In genomic region chr1:145886390-145886789, GRCh38 we compare ENCODE assay signal across 6 cellular contexts. TPM values are rescaled to one million over a fixed set of nuclear protein-coding genes. Genes with fewer than 3 reads are reported as not detected.
DNase-seq lines count a peak whose midpoint lies in the region; TF ChIP-seq lines count a peak whose summit lies in the region.

No MANE protein-coding gene starts in this region.

- H3K9me3 Mint-ChIP-seq in activated CD4-positive, alpha-beta T cell treated with anti-CD3 and anti-CD28 coated beads, Interleukin-2, amount 10 ng/mL, durations not matched to agents 7 days and 5 days: no peaks in the 10 kb centered on the region
- no peaks in the 10 kb centered on the region for H3K9me3 Mint-ChIP-seq in type B pancreatic cell

- H3K27ac ChIP-seq in hepatocyte (no peak overlapping the region), substantia nigra (ENCODE audit: low read depth, low read length, poor library complexity, severe bottlenecking) (no peak overlapping the region)

- H3K4me3 Mint-ChIP-seq in activated CD4-positive, alpha-beta T cell treated with anti-CD3 and anti-CD28 coated beads, Interleukin-2, amount 10 ng/mL, durations not matched to agents 7 days and 5 days: peak overlapping the region; percentile 77
- peak overlapping the region; percentile 86 for H3K4me3 Mint-ChIP-seq in type B pancreatic cell

- WGBS in hepatocyte (ENCODE audit: low lambda C conversion rate, missing lambda C conversion rate): 54% methylated on average over 11 of the region's 11 CpGs

- no peak overlapping the region for H3K27ac Mint-ChIP-seq in activated CD4-positive, alpha-beta T cell treated with anti-CD3 and anti-CD28 coated beads, Interleukin-2, amount 10 ng/mL, durations not matched to agents 7 days and 5 days
- no peak overlapping the region for H3K27ac Mint-ChIP-seq in type B pancreatic cell

- H3K4me1 ChIP-seq in hepatocyte (ENCODE audit: insufficient read depth): peaks cover 8% of the 10 kb centered on the region

- CTCF ChIA-PET in activated CD4-positive, alpha-beta T cell treated with anti-CD3 and anti-CD28 coated beads, Interleukin-2, amount 10 ng/mL, durations not matched to agents 7 days and 5 days (lab: Charles Lee): interaction anchor here (1.2 to 10.8 kb wide), 3 partner anchors 16 to 84 kb away, joined by 3 to 63 read pairs (median 11); partner anchors contain the start of gene NUDT17

- H2AFZ ChIP-seq in hepatocyte: peak overlapping the region; percentile 73

- H4K20me1 ChIP-seq in hepatocyte (ENCODE audit: insufficient read depth, poor library complexity, severe bottlenecking): no peaks in the 10 kb centered on the region

- peak overlapping the region; percentile 85 for H3K4me2 ChIP-seq in hepatocyte

- no peaks in the 10 kb centered on the region for H3K9me2 ChIP-seq in hepatocyte (replicated peaks; ENCODE audit: insufficient read depth)

- DNase-seq in activated CD4-positive, alpha-beta T cell treated with anti-CD3 and anti-CD28 coated beads, Interleukin-2, amount 10 ng/mL, durations not matched to agents 7 days and 5 days: no peak
- no peak for DNase-seq in activated CD4-positive, alpha-beta T cell treated with anti-CD3 and anti-CD28 coated beads for 1 hour
- DNase-seq in hepatocyte (ENCODE audit: low spot score): no peak
- DNase-seq in type B pancreatic cell (ENCODE audit: extremely low spot score, unreplicated experiment): no peak
- DNase-seq in substantia nigra (lab: John Stamatoyannopoulos, UW): no peak
- no peak for DNase-seq in germinal center (ENCODE audit: low spot score)

- H3K36me3 Mint-ChIP-seq in activated CD4-positive, alpha-beta T cell treated with anti-CD3 and anti-CD28 coated beads, Interleukin-2, amount 10 ng/mL, durations not matched to agents 7 days and 5 days (ENCODE audit: low read depth): no peaks in the 10 kb centered on the region
- H3K36me3 Mint-ChIP-seq in type B pancreatic cell: no peaks in the 10 kb centered on the region

- no peaks in the 10 kb centered on the region for H3K79me2 ChIP-seq in hepatocyte

- no peaks in the 10 kb centered on the region for H3K36me3 ChIP-seq in hepatocyte (replicated peaks; ENCODE audit: insufficient read depth, low read depth)

- peak overlapping the region; percentile 65 for H3K4me3 ChIP-seq in hepatocyte

- peaks cover 30% of the 10 kb centered on the region for H3K27me3 Mint-ChIP-seq in activated CD4-positive, alpha-beta T cell treated with anti-CD3 and anti-CD28 coated beads, Interleukin-2, amount 10 ng/mL, durations not matched to agents 7 days and 5 days
- H3K27me3 Mint-ChIP-seq in type B pancreatic cell: peaks cover 38% of the 10 kb centered on the region

- H3K4me1 Mint-ChIP-seq in activated CD4-positive, alpha-beta T cell treated with anti-CD3 and anti-CD28 coated beads, Interleukin-2, amount 10 ng/mL, durations not matched to agents 7 days and 5 days: peaks cover 14% of the 10 kb centered on the region
- H3K4me1 Mint-ChIP-seq in type B pancreatic cell (ENCODE audit: unreplicated experiment): peaks cover 11% of the 10 kb centered on the region

- TF ChIP-seq CTCF in hepatocyte (IDR thresholded peaks at IDR 0.05; ENCODE audit: poor library complexity) (no peak), type B pancreatic cell (conservative IDR thresholded peaks at IDR 0.05) (no peak)

- POLR2A ChIA-PET in activated CD4-positive, alpha-beta T cell treated with anti-CD3 and anti-CD28 coated beads, Interleukin-2, amount 10 ng/mL, durations not matched to agents 7 days and 5 days (lab: Charles Lee): no interaction called here

- no peaks in the 10 kb centered on the region for H3K9me3 ChIP-seq in hepatocyte (ENCODE audit: low read depth)

- H3K27me3 ChIP-seq in hepatocyte: peaks cover 20% of the 10 kb centered on the region

RNA-seq across cellular contexts. Expression of gene ANKRD35, which starts 0.7 kb away (rescaled TPM):
- under 1 TPM; 0.40 to 0.42 TPM for total RNA-seq in activated CD4-positive, alpha-beta T cell treated with anti-CD3 and anti-CD28 coated beads, Interleukin-2, amount 10 ng/mL, durations not matched to agents 7 days and 5 days
- 0.43 and 0.76 TPM in 2 replicates for total RNA-seq in hepatocyte
- polyA plus RNA-seq in hepatocyte: 2.2 and 2.4 TPM in 2 replicates
- total RNA-seq in type B pancreatic cell (ENCODE audit: low replicate concordance): 0.12 and 0.56 TPM in 2 replicates

RNA-seq across cellular contexts. Expression of gene ITGA10, which starts 23.5 kb away (rescaled TPM):
- total RNA-seq in activated CD4-positive, alpha-beta T cell treated with anti-CD3 and anti-CD28 coated beads, Interleukin-2, amount 10 ng/mL, durations not matched to agents 7 days and 5 days: 1 to 10 TPM; 1.5 to 1.9 TPM
- total RNA-seq in hepatocyte (0.60 and 1.3 TPM in 2 replicates), type B pancreatic cell (ENCODE audit: low replicate concordance) (0.81 and 2.7 TPM in 2 replicates)
- polyA plus RNA-seq in hepatocyte: 2.1 and 4.7 TPM in 2 replicates

RNA-seq across cellular contexts. Expression of gene PIAS3, which starts 27.5 kb away (rescaled TPM):
- 10 to 100 TPM; 17.9 to 18.8 TPM for total RNA-seq in activated CD4-positive, alpha-beta T cell treated with anti-CD3 and anti-CD28 coated beads, Interleukin-2, amount 10 ng/mL, durations not matched to agents 7 days and 5 days
- total RNA-seq in hepatocyte (18.0 and 18.1 TPM in 2 replicates), type B pancreatic cell (ENCODE audit: low replicate concordance) (18.4 and 40.0 TPM in 2 replicates)
- 51.2 and 60.7 TPM in 2 replicates for polyA plus RNA-seq in hepatocyte

RNA-seq across cellular contexts. Expression of gene PEX11B, which starts 32.1 kb away (rescaled TPM):
- 10 to 100 TPM; 36.9 to 44.6 TPM for total RNA-seq in activated CD4-positive, alpha-beta T cell treated with anti-CD3 and anti-CD28 coated beads, Interleukin-2, amount 10 ng/mL, durations not matched to agents 7 days and 5 days
- 28.1 and 32.3 TPM in 2 replicates for total RNA-seq in hepatocyte
- 26.8 and 30.4 TPM in 2 replicates for polyA plus RNA-seq in hepatocyte
- total RNA-seq in type B pancreatic cell (ENCODE audit: low replicate concordance): 31.2 and 32.2 TPM in 2 replicates

RNA-seq across cellular contexts. Expression of gene RBM8A, which starts 40.9 kb away (rescaled TPM):
- 100 to 1,000 TPM; 175 to 188 TPM for total RNA-seq in activated CD4-positive, alpha-beta T cell treated with anti-CD3 and anti-CD28 coated beads, Interleukin-2, amount 10 ng/mL, durations not matched to agents 7 days and 5 days
- 141 and 154 TPM in 2 replicates for total RNA-seq in hepatocyte
- 185 and 189 TPM in 2 replicates for polyA plus RNA-seq in hepatocyte
- total RNA-seq in type B pancreatic cell (ENCODE audit: low replicate concordance): 118 and 160 TPM in 2 replicates
